18 cellular contexts compared by ENCODE assay signal in genomic region chr4:169109276-169109675, GRCh38.
A peak's percentile ranks its signal among the peaks of the same experiment; 100 is the strongest.
DNase-seq lines count a peak whose midpoint lies in the region; ATAC-seq and TF ChIP-seq lines count a peak whose summit lies in the region.
"Had no signal": no experiment of that assay in that cellular context is flagged by ENCODE, and none has a peak within 500 bp of the region (broad histone marks: within the 10 kb centered on the region; RNA-seq: fewer than 3 reads in every experiment).

No MANE protein-coding gene starts in this region.

- H3K4me3 Mint-ChIP-seq in HFFc6 = no peak overlapping the region
- H3K4me3 Mint-ChIP-seq in neural crest cell = no peak overlapping the region
- H3K4me3 Mint-ChIP-seq: CD4-positive, alpha-beta T cell; GM23338 had no signal

- peaks cover 63% of the 10 kb centered on the region for H3K36me3 Mint-ChIP-seq in HFFc6 (ENCODE audit: low read depth)
- H3K36me3 Mint-ChIP-seq in neural crest cell (ENCODE audit: low read depth) = peaks cover 21% of the 10 kb centered on the region

- ATAC-seq in GM18519 (IDR thresholded peaks at IDR 0.05; ENCODE audit: low FRiP score, unreplicated experiment) = no peak
- ATAC-seq: GM12878, GM23338 had no signal

- TF ChIP-seq CTCF in HFFc6 (IDR thresholded peaks at IDR 0.05) (no peak), VCaP (conservative IDR thresholded peaks at IDR 0.05) (no peak), neural crest cell (conservative IDR thresholded peaks at IDR 0.05) (no peak)

- H3K9me3 Mint-ChIP-seq in HFFc6 (no peaks in the 10 kb centered on the region), neural crest cell (no peaks in the 10 kb centered on the region)
- H3K9me3 Mint-ChIP-seq: CD4-positive, alpha-beta T cell; GM23338 had no signal

- H3K4me1 Mint-ChIP-seq in HFFc6 (ENCODE audit: low read depth) (peaks cover 29% of the 10 kb centered on the region), neural crest cell (no peaks in the 10 kb centered on the region)

- H3K27me3 Mint-ChIP-seq in HFFc6 (ENCODE audit: insufficient read depth) (peaks cover 2% of the 10 kb centered on the region), neural crest cell (ENCODE audit: low read depth) (no peaks in the 10 kb centered on the region)
- H3K27me3 Mint-ChIP-seq: CD4-positive, alpha-beta T cell had no signal

- H3K27ac Mint-ChIP-seq in HFFc6 (peak overlapping the region; percentile 33; the same call in 1 of the 2 replicates), neural crest cell (ENCODE audit: unreplicated experiment) (peak overlapping the region; percentile 65)
- H3K27ac Mint-ChIP-seq: CD4-positive, alpha-beta T cell; GM23338 had no signal

- DNase-seq in HFFc6 = no peak
- peak; percentile 31 for DNase-seq in NCI-H524 treated with DMSO at 0.1 percent for 48 hours (lab: John Stamatoyannopoulos, UW)
- no peak for DNase-seq in neural crest cell (ENCODE audit: low read depth, low spot score)
- DNase-seq in T1000 (lab: John Stamatoyannopoulos, UW) = no peak
- DNase-seq in substantia nigra (lab: John Stamatoyannopoulos, UW) = no peak
- DNase-seq: ACHN; CD4-positive, alpha-beta T cell; DMS 273 treated with DMSO at 0.1 percent for 48 hours; DMS53; DND-41; EL; HCEC 1CT; KG1 had no signal

- H3K27ac ChIP-seq in VCaP (peak overlapping the region; percentile 96), substantia nigra (ENCODE audit: low read depth, low read length, poor library complexity, severe bottlenecking) (no peak overlapping the region)
- H3K27ac ChIP-seq: C4-2B had no signal
